12 cellular contexts compared by ENCODE assay signal in genomic region chr7:123533553-123533917, GRCh38. TPM values are rescaled to one million over a fixed set of nuclear protein-coding genes. Genes with fewer than 3 reads are reported as not detected.
DNase-seq lines count a peak whose midpoint lies in the region; ATAC-seq and TF ChIP-seq lines count a peak whose summit lies in the region.
"Had no signal": no experiment of that assay in that cellular context is flagged by ENCODE, and none has a peak within 500 bp of the region (broad histone marks: within the 10 kb centered on the region; RNA-seq: fewer than 3 reads in every experiment).

No MANE protein-coding gene starts in this region.

- CTCF ChIA-PET in T-cell (lab: Charles Lee) = interaction anchor here in 1 of 2 donors (2.3 to 2.4 kb wide), 2 partner anchors 25 to 39 kb away, joined by 15 to 29 read pairs; partner anchors contain the start of gene NDUFA5

- ATAC-seq in T-cell (replicated peaks in 1 of 4) = no peak

- peaks cover 35% of the 10 kb centered on the region for H3K27me3 Mint-ChIP-seq in T-helper 1 cell treated with Interleukin-12 subunit alpha and Interleukin-12 subunit beta and Interleukin-4 antibody, amounts not matched to agents 30 μg/mL and 1 μg/mL, for 36 hours (ENCODE audit: low read depth)
- H3K27me3 Mint-ChIP-seq in T-cell = peaks cover 9 to 22% of the 10 kb centered on the region in 2 donors
- H3K27me3 Mint-ChIP-seq in endothelial cell (ENCODE audit: unreplicated experiment) = peaks cover 5% of the 10 kb centered on the region
- peaks cover 6% of the 10 kb centered on the region for H3K27me3 Mint-ChIP-seq in progenitor cell of endocrine pancreas

- no peaks in the 10 kb centered on the region for H3K9me3 Mint-ChIP-seq in T-helper 1 cell treated with Interleukin-12 subunit alpha and Interleukin-12 subunit beta and Interleukin-4 antibody, amounts not matched to agents 30 μg/mL and 1 μg/mL, for 36 hours
- H3K9me3 Mint-ChIP-seq in T-cell (no peaks in the 10 kb centered on the region), endothelial cell (ENCODE audit: unreplicated experiment) (no peaks in the 10 kb centered on the region), progenitor cell of endocrine pancreas (ENCODE audit: low read depth) (no peaks in the 10 kb centered on the region)

- no peaks in the 10 kb centered on the region for H3K36me3 Mint-ChIP-seq in T-helper 1 cell treated with Interleukin-12 subunit alpha and Interleukin-12 subunit beta and Interleukin-4 antibody, amounts not matched to agents 30 μg/mL and 1 μg/mL, for 36 hours (ENCODE audit: low read depth)
- H3K36me3 Mint-ChIP-seq in T-cell (no peaks in the 10 kb centered on the region), endothelial cell (ENCODE audit: low read depth, unreplicated experiment) (no peaks in the 10 kb centered on the region), progenitor cell of endocrine pancreas (ENCODE audit: insufficient read depth) (no peaks in the 10 kb centered on the region)

- TF ChIP-seq CTCF in endothelial cell (IDR thresholded peaks at IDR 0.05; ENCODE audit: unreplicated experiment) (no peak), progenitor cell of endocrine pancreas (IDR thresholded peaks at IDR 0.05; ENCODE audit: unreplicated experiment) (no peak)

- POLR2A ChIA-PET in T-cell (lab: Charles Lee) = interaction anchor here in 1 of 2 donors (0.5 to 0.9 kb wide), 2 partner anchors 24 to 40 kb away, joined by 4 to 8 read pairs; partner anchors contain the start of gene NDUFA5

- H3K27ac Mint-ChIP-seq in T-helper 1 cell treated with Interleukin-12 subunit alpha and Interleukin-12 subunit beta and Interleukin-4 antibody, amounts not matched to agents 30 μg/mL and 1 μg/mL, for 36 hours = no peak overlapping the region
- H3K27ac Mint-ChIP-seq in T-cell = no peak overlapping the region
- peak overlapping the region; percentile 33 for H3K27ac Mint-ChIP-seq in endothelial cell (ENCODE audit: unreplicated experiment)
- H3K27ac Mint-ChIP-seq in progenitor cell of endocrine pancreas = no peak overlapping the region

- peaks cover 21% of the 10 kb centered on the region for H3K4me1 Mint-ChIP-seq in T-helper 1 cell treated with Interleukin-12 subunit alpha and Interleukin-12 subunit beta and Interleukin-4 antibody, amounts not matched to agents 30 μg/mL and 1 μg/mL, for 36 hours (ENCODE audit: low read depth)
- H3K4me1 Mint-ChIP-seq in T-cell = peaks cover 22 to 27% (median 24%) of the 10 kb centered on the region in 3 donors
- H3K4me1 Mint-ChIP-seq in endothelial cell (ENCODE audit: unreplicated experiment) = peaks cover 13% of the 10 kb centered on the region
- H3K4me1 Mint-ChIP-seq in progenitor cell of endocrine pancreas (ENCODE audit: low read depth) = peaks cover 9% of the 10 kb centered on the region

- DNase-seq in T-helper 1 cell (no peak), T-cell (no peak), endothelial cell (ENCODE audit: low spot score) (no peak), progenitor cell of endocrine pancreas (ENCODE audit: low spot score, unreplicated experiment) (no peak), ureter (ENCODE audit: low spot score) (no peak), epidermal melanocyte (ENCODE audit: insufficient read length, low spot score) (no peak), NCI-H1436 treated with DMSO at 0.1 percent for 48 hours (lab: John Stamatoyannopoulos, UW) (no peak)
- DNase-seq: ACHN, foreskin keratinocyte, GOT3, NCI-H1092 had no signal

- peak overlapping the region; percentile 84 for H3K4me3 Mint-ChIP-seq in T-helper 1 cell treated with Interleukin-12 subunit alpha and Interleukin-12 subunit beta and Interleukin-4 antibody, amounts not matched to agents 30 μg/mL and 1 μg/mL, for 36 hours
- H3K4me3 Mint-ChIP-seq in T-cell (peak overlapping the region; percentile 84 to 91 (median 84)), endothelial cell (ENCODE audit: unreplicated experiment) (peak overlapping the region; percentile 91), progenitor cell of endocrine pancreas (ENCODE audit: low read depth) (peak overlapping the region; percentile 88)

RNA-seq across cellular contexts. Expression of gene IQUB, which starts 0.9 kb away (rescaled TPM):
- total RNA-seq in T-cell = under 1 TPM in 2 of 5 donors, not detected in 3; 0.09 TPM
- total RNA-seq in endothelial cell (ENCODE audit: unreplicated experiment) = 0.49 TPM
- total RNA-seq in progenitor cell of endocrine pancreas = 2.0 and 2.5 TPM in 2 replicates
- 1.6 TPM for total RNA-seq in ureter

RNA-seq across cellular contexts. Expression of gene NDUFA5, which starts 24.1 kb away (rescaled TPM):
- total RNA-seq in T-cell (10 to 100 TPM; 47.0 to 56.5 (median 48.8) TPM), endothelial cell (ENCODE audit: unreplicated experiment) (45.8 TPM), progenitor cell of endocrine pancreas (87.0 and 87.1 TPM in 2 replicates), ureter (81.5 TPM)
